Comparison of ENCODE assay signal across 22 cellular contexts in the genomic region with DNA sequence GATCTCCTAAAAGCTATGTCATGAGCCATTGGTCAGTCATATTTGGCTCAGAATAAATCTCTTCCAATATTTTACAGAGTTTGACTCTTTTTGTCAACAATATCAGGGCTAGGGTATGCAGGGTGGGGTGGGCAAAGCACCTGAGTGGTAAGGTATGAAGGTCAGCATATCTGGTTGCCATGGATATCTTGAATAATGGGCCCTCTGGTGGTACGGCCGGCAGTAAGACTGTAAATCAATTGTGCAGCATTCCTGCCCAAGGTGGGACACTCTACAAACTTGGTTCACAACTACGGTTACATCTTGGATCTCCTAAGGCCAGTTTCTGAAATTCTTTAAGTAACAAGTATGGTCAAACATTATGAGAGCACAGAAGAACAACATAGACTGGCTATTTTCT.
"Had no signal": no experiment of that assay in that cellular context is flagged by ENCODE, and none has a peak within 500 bp of the region (broad histone marks: within the 10 kb centered on the region; RNA-seq: fewer than 3 reads in every experiment).

No MANE protein-coding gene starts in this region.

- DNase-seq: activated CD4-positive, alpha-beta T cell treated with anti-CD3 and anti-CD28 coated beads for 4 hours; activated CD4-positive, alpha-beta T cell treated with anti-CD3 and anti-CD28 coated beads, Interleukin-2, amount 50 U/mL, for 4 hours; activated effector memory CD4-positive, alpha-beta T cell treated with Interleukin-2 at 50 U/mL for 16 hours; activated naive CD4-positive, alpha-beta T cell treated with Interleukin-2 at 50 U/mL for 16 hours; activated T-cell treated with anti-CD3 and anti-CD28 coated beads for 4 hours; aorta; body of pancreas; colonic mucosa; effector memory CD4-positive, alpha-beta T cell; hippocampal formation; kidney; left colon; naive B cell; nephron progenitor cell; sigmoid colon; small intestine; stimulated activated CD4-positive, alpha-beta T cell treated with anti-CD3 and anti-CD28 coated beads, Interleukin-4, amount 100 ng/mL, for 24 hours; upper lobe of left lung had no signal

- H3K36me3 ChIP-seq: colonic mucosa, gastroesophageal sphincter, neutrophil, sigmoid colon, thoracic aorta, upper lobe of left lung had no signal

- H3K9me3 ChIP-seq: body of pancreas, colonic mucosa, gastroesophageal sphincter, neutrophil, sigmoid colon, thoracic aorta, upper lobe of left lung had no signal

- H3K4me3 ChIP-seq: body of pancreas, colonic mucosa, gastroesophageal sphincter, sigmoid colon, thoracic aorta, upper lobe of left lung had no signal

- H3K27me3 ChIP-seq: body of pancreas, colonic mucosa, neutrophil, sigmoid colon, upper lobe of left lung had no signal

- H3K4me1 ChIP-seq: body of pancreas, colonic mucosa, gastroesophageal sphincter, sigmoid colon, upper lobe of left lung had no signal

- H3K27ac ChIP-seq: body of pancreas, colonic mucosa, gastroesophageal sphincter, neutrophil, sigmoid colon, thoracic aorta, upper lobe of left lung had no signal

- ATAC-seq: body of pancreas; gastroesophageal sphincter; left colon; stimulated activated effector memory CD8-positive, alpha-beta T cell treated with anti-CD3 and anti-CD28 coated beads, Interleukin-12 subunit alpha, Interleukin-12 subunit beta, amount 100 ng/mL, for 72 hours had no signal
